25 cellular contexts compared by ENCODE assay signal in the genomic region with DNA sequence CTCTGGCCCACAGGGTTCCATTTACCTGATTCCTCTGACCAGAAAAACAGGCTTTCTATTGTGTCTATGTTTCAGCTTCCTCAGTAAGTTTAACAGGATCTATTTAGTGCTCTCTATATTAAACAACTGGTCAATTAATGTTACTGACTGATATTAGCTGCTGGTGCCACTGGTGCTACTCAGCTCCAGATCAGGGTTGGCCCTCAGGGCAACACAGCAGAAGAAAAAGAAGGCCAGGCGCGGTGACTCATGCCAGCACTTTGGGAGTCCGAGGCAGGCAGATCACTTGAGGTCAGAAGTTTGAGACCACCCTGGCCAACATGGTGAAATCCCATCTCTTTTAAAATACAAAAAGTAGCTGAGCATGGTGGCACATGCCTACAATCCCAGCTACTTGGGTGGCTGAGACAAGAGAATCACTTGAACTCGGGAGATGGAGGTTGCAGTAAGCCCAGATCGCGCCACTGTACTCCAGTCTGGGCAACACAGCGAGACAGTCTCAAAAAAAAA. TPM values are rescaled to one million over a fixed set of nuclear protein-coding genes. Genes with fewer than 3 reads are reported as not detected.
DNase-seq lines count a peak whose midpoint lies in the region; ATAC-seq, FAIRE-seq and TF ChIP-seq lines count a peak whose summit lies in the region.
"Had no signal": no experiment of that assay in that cellular context is flagged by ENCODE, and none has a peak within 500 bp of the region (broad histone marks: within the 10 kb centered on the region; RNA-seq: fewer than 3 reads in every experiment).

No MANE protein-coding gene starts in this region.

- BruUV-seq in OCI-LY7 (replicated peaks; lab: Mats Ljungman, UMichigan) = TSS peak; percentile 33

- no peak overlapping the region for H2AK5ac ChIP-seq in H9 (ENCODE audit: insufficient read length, low read length)

- no peak overlapping the region for H3K14ac ChIP-seq in H9 (ENCODE audit: insufficient read depth, low read length)

- peak overlapping the region; percentile 51 for H3K27ac Mint-ChIP-seq in activated naive CD4-positive, alpha-beta T cell treated with anti-CD3 and anti-CD28 coated beads, Interleukin-2, amount 50 U/mL, for 24 hours
- H3K27ac Mint-ChIP-seq in activated naive CD4-positive, alpha-beta T cell treated with anti-CD3 and anti-CD28 coated beads, Interleukin-2, amount 50 U/mL, for 72 hours = no peak overlapping the region
- no peak overlapping the region for H3K27ac Mint-ChIP-seq in H9
- H3K27ac Mint-ChIP-seq: B cell; CD4-positive, CD25-positive, alpha-beta regulatory T cell; CD8-positive, alpha-beta T cell; HFFc6 had no signal

- no peak for DNase-seq in activated naive CD4-positive, alpha-beta T cell treated with anti-CD3 and anti-CD28 coated beads, Interleukin-2, amount 50 U/mL, for 72 hours (ENCODE audit: low spot score in 2 of 2)
- no peak for DNase-seq in OCI-LY7 (ENCODE audit: low spot score)
- DNase-seq in SJSA1 (ENCODE audit: low read depth in 1 of 2, low spot score in 2 of 2) = peak; percentile 79 to 84
- peak in 1 of 2 donors; percentile 9 for DNase-seq in thyroid gland
- DNase-seq in pancreas = no peak
- no peak for DNase-seq in H9
- no peak for DNase-seq in MG63
- DNase-seq: Caco-2; CD4-positive, CD25-positive, alpha-beta regulatory T cell; CD8-positive, alpha-beta T cell; DMS153; DND-41; GF-D8; GM23248; H7; HFFc6 had no signal

- H3K9me2 ChIP-seq in OCI-LY7 (ENCODE audit: insufficient read depth, low read length) = no peaks in the 10 kb centered on the region

- H3K4me2 ChIP-seq in OCI-LY7 (ENCODE audit: low read length) (no peak overlapping the region), H9 (ENCODE audit: insufficient read depth, insufficient read length, low read length) (no peak overlapping the region)
- H3K4me2 ChIP-seq: BLaER1 had no signal

- H3K27ac ChIP-seq in OCI-LY7 (ENCODE audit: low read depth, low read length, poor library complexity, severe bottlenecking) (no peak overlapping the region), SJSA1 (peak overlapping the region; percentile 77), thyroid gland (peak overlapping the region; percentile 51 to 69 (median 55)), pancreas (no peak overlapping the region), H9 (ENCODE audit: insufficient read length, low read depth, low read length) (no peak overlapping the region)
- H3K27ac ChIP-seq: 22Rv1, BLaER1, C4-2B, GM23248 had no signal

- H4K20me1 ChIP-seq in OCI-LY7 (ENCODE audit: insufficient read depth, low read length) = no peaks in the 10 kb centered on the region
- no peaks in the 10 kb centered on the region for H4K20me1 ChIP-seq in H9 (ENCODE audit: control insufficient read depth, insufficient read depth, insufficient read length)
- H4K20me1 ChIP-seq: BLaER1 had no signal

- H3K4me3 Mint-ChIP-seq in activated naive CD4-positive, alpha-beta T cell treated with anti-CD3 and anti-CD28 coated beads, Interleukin-2, amount 50 U/mL, for 24 hours = no peak overlapping the region
- H3K4me3 Mint-ChIP-seq in H9 = no peak overlapping the region
- H3K4me3 Mint-ChIP-seq: B cell; CD4-positive, CD25-positive, alpha-beta regulatory T cell; CD8-positive, alpha-beta T cell; HFFc6 had no signal

- intact Hi-C loops in OCI-LY7 (cut with micrococcal nuclease; ENCODE audit: unreplicated experiment) = no loop called here
- intact Hi-C loops in thyroid gland (cut with DNase I) = no loop called here
- intact Hi-C loops in pancreas (cut with DNase I) = no loop called here

- H3K9me3 ChIP-seq in OCI-LY7 (ENCODE audit: low read length) (peaks cover 17% of the 10 kb centered on the region; the same call in 1 of the 2 replicates), SJSA1 (replicated peaks) (peaks cover 4% of the 10 kb centered on the region), thyroid gland (no peaks in the 10 kb centered on the region), pancreas (no peaks in the 10 kb centered on the region), H9 (ENCODE audit: control insufficient read depth, low read depth, low read length) (peaks cover 19% of the 10 kb centered on the region), MG63 (no peaks in the 10 kb centered on the region)

- no peak overlapping the region for H2BK20ac ChIP-seq in H9 (ENCODE audit: low read depth, low read length, poor library complexity, severe bottlenecking)

- peaks cover 4% of the 10 kb centered on the region for H3K4me1 Mint-ChIP-seq in activated naive CD4-positive, alpha-beta T cell treated with anti-CD3 and anti-CD28 coated beads, Interleukin-2, amount 50 U/mL, for 24 hours
- H3K4me1 Mint-ChIP-seq in H9 = no peaks in the 10 kb centered on the region
- H3K4me1 Mint-ChIP-seq: B cell had no signal

- no peaks in the 10 kb centered on the region for H3K4me1 ChIP-seq in OCI-LY7 (ENCODE audit: insufficient read depth, low read length, poor library complexity, severe bottlenecking)
- H3K4me1 ChIP-seq in SJSA1 (replicated peaks) = peaks cover 25% of the 10 kb centered on the region
- H3K4me1 ChIP-seq in thyroid gland = peaks cover 5 to 11% of the 10 kb centered on the region in 2 donors
- no peaks in the 10 kb centered on the region for H3K4me1 ChIP-seq in pancreas
- H3K4me1 ChIP-seq in H9 (ENCODE audit: insufficient read depth, low read length) = no peaks in the 10 kb centered on the region
- H3K4me1 ChIP-seq: BLaER1, Caco-2 had no signal

- H3K4me3 ChIP-seq in OCI-LY7 (ENCODE audit: low read depth, low read length, poor library complexity, severe bottlenecking) (no peak overlapping the region), SJSA1 (no peak overlapping the region), thyroid gland (replicated peaks in 1 of 3) (no peak overlapping the region), pancreas (no peak overlapping the region), MG63 (no peak overlapping the region)
- H3K4me3 ChIP-seq: BLaER1, GM23248 had no signal

- no peak for FAIRE-seq in pancreas (lab: Jason Lieb, UNC)
- FAIRE-seq: A204.1, GM12891, GM18507, H1 had no signal

- no peaks in the 10 kb centered on the region for H3K79me1 ChIP-seq in H9 (ENCODE audit: insufficient read depth, low read depth, low read length, poor library complexity, severe bottlenecking)

- H3T11ph ChIP-seq in H9 (ENCODE audit: low read length) = no peak overlapping the region

- no peak for TF ChIP-seq POLR2A in thyroid gland (IDR thresholded peaks at IDR 0.05)

- 75 to 85% methylated on average over 7 of the region's 7 CpGs for WGBS in thyroid gland, 2 donors
- 96 to 98% methylated on average over 7 of the region's 7 CpGs for WGBS in pancreas, 2 donors
- no CpG with 5 or more reads among the region's 7 CpGs for WGBS in H9 (ENCODE audit: extremely low coverage, insufficient read length, low lambda C conversion rate)

- no peak overlapping the region for H2BK5ac ChIP-seq in H9 (ENCODE audit: insufficient read length, low read length)

- H3K36me3 ChIP-seq in OCI-LY7 (ENCODE audit: insufficient read depth, low read length) (peaks cover 77% of the 10 kb centered on the region), SJSA1 (peaks cover 23% of the 10 kb centered on the region), thyroid gland (peaks cover 0 to 3% of the 10 kb centered on the region in 2 donors), pancreas (peaks cover 0 to 5% (median 0%) of the 10 kb centered on the region in 3 donors), MG63 (peaks cover 10% of the 10 kb centered on the region)

- H4K5ac ChIP-seq in H9 (ENCODE audit: insufficient read length, low read depth, low read length) = no peak overlapping the region

- H3K23me2 ChIP-seq in H9 (ENCODE audit: insufficient read length, low read depth, low read length, poor library complexity, severe bottlenecking) = no peaks in the 10 kb centered on the region

- CTCF ChIA-PET in OCI-LY7 (lab: Charles Lee; ENCODE audit: unreplicated experiment) = no interaction called here

- H3K23ac ChIP-seq in H9 (ENCODE audit: insufficient read length, low read depth, low read length) = no peak overlapping the region

- H2BK120ac ChIP-seq in H9 (ENCODE audit: low read depth, low read length, poor library complexity, severe bottlenecking) = no peak overlapping the region

- H3K36me3 Mint-ChIP-seq in activated naive CD4-positive, alpha-beta T cell treated with anti-CD3 and anti-CD28 coated beads, Interleukin-2, amount 50 U/mL, for 24 hours = peaks cover 60% of the 10 kb centered on the region
- H3K36me3 Mint-ChIP-seq in activated naive CD4-positive, alpha-beta T cell treated with anti-CD3 and anti-CD28 coated beads, Interleukin-2, amount 50 U/mL, for 72 hours = peaks cover 45 to 53% of the 10 kb centered on the region in 2 donors
- peaks cover 58 to 73% (median 67%) of the 10 kb centered on the region in 3 experiments for H3K36me3 Mint-ChIP-seq in H9 (ENCODE audit: insufficient read depth in 1 of 3, low read depth in 3 of 3)

- H2BK15ac ChIP-seq in H9 (ENCODE audit: low read depth, low read length) = no peak overlapping the region

- H3K27me3 Mint-ChIP-seq in activated naive CD4-positive, alpha-beta T cell treated with anti-CD3 and anti-CD28 coated beads, Interleukin-2, amount 50 U/mL, for 24 hours = no peaks in the 10 kb centered on the region
- H3K27me3 Mint-ChIP-seq in H9 (ENCODE audit: low read depth) = no peaks in the 10 kb centered on the region
- H3K27me3 Mint-ChIP-seq: B cell; CD4-positive, CD25-positive, alpha-beta regulatory T cell had no signal

- H3K9me3 Mint-ChIP-seq in activated naive CD4-positive, alpha-beta T cell treated with anti-CD3 and anti-CD28 coated beads, Interleukin-2, amount 50 U/mL, for 24 hours = no peaks in the 10 kb centered on the region
- peaks cover 10 to 23% of the 10 kb centered on the region in 2 donors for H3K9me3 Mint-ChIP-seq in activated naive CD4-positive, alpha-beta T cell treated with anti-CD3 and anti-CD28 coated beads, Interleukin-2, amount 50 U/mL, for 72 hours
- peaks cover 28 to 32% of the 10 kb centered on the region in 2 experiments for H3K9me3 Mint-ChIP-seq in H9

- no peak overlapping the region for H3K9ac ChIP-seq in H9 (ENCODE audit: extremely low read depth, insufficient read length, low read length)
- H3K9ac ChIP-seq: BLaER1, GM23248 had no signal

- H2AFZ ChIP-seq in OCI-LY7 (ENCODE audit: low read length) (no peak overlapping the region), H9 (ENCODE audit: low read length) (no peak overlapping the region)
- H2AFZ ChIP-seq: GM23248 had no signal

- H3K18ac ChIP-seq in H9 (ENCODE audit: insufficient read length, low read depth, low read length) = no peak overlapping the region

- H4K8ac ChIP-seq in H9 (replicated peaks; ENCODE audit: insufficient read length, low read depth, low read length) = no peak overlapping the region

- H3K27me3 ChIP-seq in SJSA1 (replicated peaks) (no peaks in the 10 kb centered on the region), thyroid gland (no peaks in the 10 kb centered on the region), pancreas (no peaks in the 10 kb centered on the region), H9 (ENCODE audit: insufficient read depth, low read length) (no peaks in the 10 kb centered on the region), MG63 (no peaks in the 10 kb centered on the region)
- H3K27me3 ChIP-seq: BLaER1 had no signal

- no peak overlapping the region for H4K91ac ChIP-seq in H9 (ENCODE audit: insufficient read length, low read depth, low read length)

- no peak for TF ChIP-seq CTCF in OCI-LY7 (conservative IDR thresholded peaks at IDR 0.05; ENCODE audit: low read length)
- no peak for TF ChIP-seq CTCF in thyroid gland (IDR thresholded peaks at IDR 0.05)
- TF ChIP-seq CTCF in pancreas (IDR thresholded peaks at IDR 0.05) = no peak
- no peak for TF ChIP-seq CTCF in H9 (conservative IDR thresholded peaks at IDR 0.05)

- no peaks in the 10 kb centered on the region for H3K79me2 ChIP-seq in OCI-LY7 (ENCODE audit: insufficient read depth, low read depth, low read length)
- no peaks in the 10 kb centered on the region for H3K79me2 ChIP-seq in H9 (ENCODE audit: insufficient read depth, low read length)

- ATAC-seq in activated naive CD4-positive, alpha-beta T cell treated with anti-CD3 and anti-CD28 coated beads, Interleukin-2, amount 50 U/mL, for 72 hours = no peak
- no peak for ATAC-seq in pancreas
- ATAC-seq: CD8-positive, alpha-beta T cell had no signal

- no peak overlapping the region for H3K4ac ChIP-seq in H9 (ENCODE audit: low read depth, low read length)

- no peak overlapping the region for H2BK12ac ChIP-seq in H9 (ENCODE audit: insufficient read length, low read depth, low read length)

- POLR2A ChIA-PET in OCI-LY7 (lab: Charles Lee) = interaction anchor here (0.7 kb wide), 1 partner anchor 65 kb away, joined by 4 read pairs; no protein-coding TSS in a partner anchor

- no peak overlapping the region for H3K56ac ChIP-seq in H9 (ENCODE audit: insufficient read length, low read depth, low read length)

RNA-seq across cellular contexts. Expression of a gene that starts 56.3 kb away (rescaled TPM):
- total RNA-seq in activated naive CD4-positive, alpha-beta T cell treated with anti-CD3 and anti-CD28 coated beads, Interleukin-2, amount 50 U/mL, for 72 hours = 1 to 10 TPM; 5.0 to 8.4 TPM
- total RNA-seq in OCI-LY7 (2014; rRNA removed; shearing (Covaris generic)) = 15.9 and 17.0 TPM in 2 replicates
- total RNA-seq in OCI-LY7 (2022) (13.7 and 13.9 TPM in 2 replicates), thyroid gland (1 to 10 TPM; 1.7 to 3.2 (median 1.9) TPM), pancreas (1 to 10 TPM in 2 of 6 donors, under 1 TPM in 4; 0.51 to 1.3 (median 0.88) TPM), H9 (2021) (10.7 and 11.3 TPM in 2 replicates)
- 19.2 and 19.8 TPM in 2 replicates for total RNA-seq in SJSA1 (2014; rRNA removed; shearing (Covaris generic))
- polyA plus RNA-seq in pancreas = 1 to 10 TPM; 1.2 to 1.3 TPM
- total RNA-seq in MG63 (2014; rRNA removed; shearing (Covaris generic); ENCODE audit: low replicate concordance) = 2.4 and 9.7 TPM in 2 replicates

Comparison
In these comparisons a context has a peak if more than half of its experiments do, and no peak if none do; other contexts are left out.
1. DNase-seq: peak in SJSA1 (2 of 2); none in activated naive CD4-positive, alpha-beta T cell treated with anti-CD3 and anti-CD28 coated beads, Interleukin-2, amount 50 U/mL, for 72 hours (0 of 2), OCI-LY7 (single experiment), pancreas (0 of 6), H9 (single experiment) and MG63 (single experiment).
2. H3K27ac ChIP-seq: peak in SJSA1 (single experiment) and thyroid gland (3 of 3); none in OCI-LY7 (single experiment), pancreas (0 of 4) and H9 (single experiment).